In the genomic region with DNA sequence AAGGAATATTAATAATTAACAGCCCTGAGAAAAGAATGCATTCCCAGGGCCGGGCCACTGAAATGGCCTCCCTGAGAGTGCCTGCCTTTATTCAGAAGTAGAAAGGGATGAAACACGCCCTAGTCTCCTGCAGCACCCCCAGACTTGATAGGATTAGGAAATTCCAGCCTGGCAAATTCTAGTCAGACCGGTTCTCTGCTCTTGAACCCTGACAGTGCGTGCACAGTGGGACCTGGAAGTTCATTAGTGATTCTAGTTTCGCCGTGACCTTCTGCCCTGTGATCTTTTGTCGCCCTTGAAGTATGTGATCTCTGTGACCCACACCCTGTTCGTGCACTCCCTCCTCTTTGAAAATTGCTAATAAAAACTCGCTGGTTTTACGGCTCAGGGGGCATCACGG, we compare ENCODE assay signal across 11 cellular contexts. TPM values are rescaled to one million over a fixed set of nuclear protein-coding genes. Genes with fewer than 3 reads are reported as not detected.
DNase-seq lines count a peak whose midpoint lies in the region; ATAC-seq and TF ChIP-seq lines count a peak whose summit lies in the region.
"Had no signal": no experiment of that assay in that cellular context is flagged by ENCODE, and none has a peak within 500 bp of the region (broad histone marks: within the 10 kb centered on the region; RNA-seq: fewer than 3 reads in every experiment).

No MANE protein-coding gene starts in this region.

- CTCF ChIA-PET in CD4-positive, alpha-beta memory T cell (lab: Charles Lee; ENCODE audit: partially characterized antibody) = interaction anchor here (1.5 kb wide), 1 partner anchor 48 kb away, joined by 3 read pairs; a partner anchor contains a TSS

- H3K27me3 ChIP-seq in CD4-positive, alpha-beta memory T cell (ENCODE audit: insufficient read depth, low read length) = no peaks in the 10 kb centered on the region
- H3K27me3 ChIP-seq: dorsolateral prefrontal cortex, transverse colon had no signal

- peak overlapping the region; percentile 48 for H3K4me3 Mint-ChIP-seq in mesothelial cell of epicardium
- H3K4me3 Mint-ChIP-seq in CD4-positive, alpha-beta memory T cell = peak overlapping the region in 2 of 8 donors; percentile 2 to 32

- peaks cover 55% of the 10 kb centered on the region for H3K4me1 Mint-ChIP-seq in mesothelial cell of epicardium
- peaks cover 21 to 41% (median 33%) of the 10 kb centered on the region in 4 donors for H3K4me1 Mint-ChIP-seq in CD4-positive, alpha-beta memory T cell

- no peak for TF ChIP-seq CTCF in VCaP (conservative IDR thresholded peaks at IDR 0.05)
- TF ChIP-seq CTCF in mesothelial cell of epicardium (IDR thresholded peaks at IDR 0.05; ENCODE audit: unreplicated experiment) = no peak

- H3K9me3 ChIP-seq in CD4-positive, alpha-beta memory T cell (ENCODE audit: control insufficient read depth in 1 of 2, low read length in 2 of 2) = no peaks in the 10 kb centered on the region
- H3K9me3 ChIP-seq: transverse colon had no signal

- peaks cover 20% of the 10 kb centered on the region for H3K4me1 ChIP-seq in CD4-positive, alpha-beta memory T cell (ENCODE audit: insufficient read depth, low read length)

- POLR2A ChIA-PET in CD4-positive, alpha-beta memory T cell (lab: Charles Lee; ENCODE audit: partially characterized antibody) = interaction anchor here (1.5 kb wide), 1 partner anchor 28 kb away, joined by 3 read pairs; no protein-coding TSS in a partner anchor

- peaks cover 6% of the 10 kb centered on the region for H3K27me3 Mint-ChIP-seq in mesothelial cell of epicardium (ENCODE audit: low read depth)
- H3K27me3 Mint-ChIP-seq in CD4-positive, alpha-beta memory T cell = peaks cover 0 to 2% of the 10 kb centered on the region in 2 donors

- peak overlapping the region; percentile 96 for H3K27ac Mint-ChIP-seq in mesothelial cell of epicardium
- peak overlapping the region in 1 of 7 donors; percentile 13 for H3K27ac Mint-ChIP-seq in CD4-positive, alpha-beta memory T cell

- no peaks in the 10 kb centered on the region for H3K36me3 ChIP-seq in CD4-positive, alpha-beta memory T cell (ENCODE audit: insufficient read depth, low read length)
- H3K36me3 ChIP-seq: transverse colon had no signal

- H3K36me3 Mint-ChIP-seq in mesothelial cell of epicardium = peaks cover 13% of the 10 kb centered on the region
- H3K36me3 Mint-ChIP-seq in CD4-positive, alpha-beta memory T cell = peaks cover 0 to 2% of the 10 kb centered on the region in 2 donors

- intact Hi-C loops in CD4-positive, alpha-beta memory T cell (cut with micrococcal nuclease) = no loop called here

- no peak for ATAC-seq in GM21528 (IDR thresholded peaks at IDR 0.05; ENCODE audit: low FRiP score, unreplicated experiment)

- no peaks in the 10 kb centered on the region for H3K9me3 Mint-ChIP-seq in mesothelial cell of epicardium
- no peaks in the 10 kb centered on the region for H3K9me3 Mint-ChIP-seq in CD4-positive, alpha-beta memory T cell

- no peak overlapping the region for H3K4me3 ChIP-seq in CD4-positive, alpha-beta memory T cell (ENCODE audit: low read length in 2 of 2)
- H3K4me3 ChIP-seq: transverse colon had no signal

- DNase-seq in DMS79 (lab: John Stamatoyannopoulos, UW) (peak; percentile 58), mesothelial cell of epicardium (ENCODE audit: low spot score in 2 of 2, unreplicated experiment in 2 of 2) (peak in 1 of 2 experiments; percentile 42)
- DNase-seq in CD4-positive, alpha-beta memory T cell = no peak
- no peak for DNase-seq in central memory CD4-positive, alpha-beta T cell
- DNase-seq: dorsolateral prefrontal cortex; NK-92 treated with Interleukin-12 subunit alpha and Interleukin-12 subunit beta, amount 100 ng/mL, for 24 hours; nucleus accumbens; transverse colon had no signal

- peak overlapping the region; percentile 84 for H3K27ac ChIP-seq in VCaP
- no peak overlapping the region for H3K27ac ChIP-seq in CD4-positive, alpha-beta memory T cell (ENCODE audit: low read depth, low read length)

RNA-seq across cellular contexts. Expression of a gene that starts 2.1 kb away (rescaled TPM):
- 875 to 906 TPM (median 905 TPM) in 3 replicates for total RNA-seq in mesothelial cell of epicardium
- total RNA-seq in CD4-positive, alpha-beta memory T cell = 100 to 1,000 TPM; 134 to 143 TPM
- 100 to 1,000 TPM; 236 to 245 TPM for polyA plus RNA-seq in CD4-positive, alpha-beta memory T cell

RNA-seq across cellular contexts. Expression of a gene that starts 25.3 kb away (rescaled TPM):
- total RNA-seq in mesothelial cell of epicardium = 179 to 187 TPM (median 180 TPM) in 3 replicates
- 100 to 1,000 TPM; 204 to 212 TPM for total RNA-seq in CD4-positive, alpha-beta memory T cell
- 100 to 1,000 TPM; 124 to 133 TPM for polyA plus RNA-seq in CD4-positive, alpha-beta memory T cell

RNA-seq across cellular contexts. Expression of a gene that starts 48.3 kb away (rescaled TPM):
- 5.0 to 6.2 TPM (median 5.6 TPM) in 3 replicates for total RNA-seq in mesothelial cell of epicardium
- total RNA-seq in CD4-positive, alpha-beta memory T cell = 1 to 10 TPM; 3.1 to 4.3 TPM
- 1 to 10 TPM; 2.0 to 4.5 TPM for polyA plus RNA-seq in CD4-positive, alpha-beta memory T cell

RNA-seq across cellular contexts. Expression of a gene that starts 58.1 kb away (rescaled TPM):
- total RNA-seq in mesothelial cell of epicardium = not detected in 3 replicates
- total RNA-seq in CD4-positive, alpha-beta memory T cell = not detected
- polyA plus RNA-seq in CD4-positive, alpha-beta memory T cell = not detected
- total RNA-seq: M059J had no signal

RNA-seq across cellular contexts. Expression of a gene that starts 58.2 kb away (rescaled TPM):
- total RNA-seq in mesothelial cell of epicardium = not detected in 3 replicates
- not detected for total RNA-seq in CD4-positive, alpha-beta memory T cell
- not detected for polyA plus RNA-seq in CD4-positive, alpha-beta memory T cell
- total RNA-seq: dorsolateral prefrontal cortex, M059J, transverse colon had no signal
